Comparison of ENCODE assay signal across 36 cellular contexts in the genomic region with DNA sequence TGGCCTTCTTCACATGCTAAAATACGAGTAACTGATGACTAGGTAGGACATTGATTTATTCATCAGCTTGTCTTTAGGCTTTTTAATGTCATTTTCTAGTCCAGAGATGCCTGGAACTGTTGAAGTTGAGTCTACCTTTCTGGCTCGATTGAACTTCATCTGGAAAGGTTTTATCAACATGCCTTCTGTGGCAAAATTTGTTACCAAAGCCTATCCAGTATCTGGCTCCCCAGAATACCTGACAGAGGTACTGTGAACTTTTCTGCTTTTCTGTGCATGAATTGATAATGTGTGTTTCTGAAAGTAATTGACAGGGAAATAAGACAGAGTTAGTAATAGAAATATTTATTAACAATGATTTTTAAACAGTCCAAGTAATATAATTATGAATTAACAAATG.
"Had no signal": no experiment of that assay in that cellular context is flagged by ENCODE, and none has a peak within 500 bp of the region (broad histone marks: within the 10 kb centered on the region; RNA-seq: fewer than 3 reads in every experiment).

No MANE protein-coding gene starts in this region.

- H3K27me3 Mint-ChIP-seq: activated B cell treated with CpG ODN at 0.5 μM for 24 hours; activated CD4-positive, alpha-beta memory T cell treated with anti-CD3 and anti-CD28 coated beads for 36 hours; activated CD4-positive, alpha-beta T cell treated with anti-CD3 and anti-CD28 coated beads, Interleukin-2, amount 10 ng/mL, durations not matched to agents 24 days and 14 days; activated CD8-positive, alpha-beta T cell treated with anti-CD3 and anti-CD28 coated beads for 36 hours; activated naive CD8-positive, alpha-beta T cell treated with anti-CD3 and anti-CD28 coated beads, Interleukin-2, amount 10 ng/mL, durations not matched to agents 7 days and 5 days; activated T-helper 17 cell treated with anti-CD3 and anti-CD28 coated beads, Interleukin-2, amount 50 U/mL, for 72 hours; central memory CD8-positive, alpha-beta T cell; T-cell had no signal

- ATAC-seq: activated CD8-positive, alpha-beta T cell treated with anti-CD3 and anti-CD28 coated beads for 36 hours; activated naive CD4-positive, alpha-beta T cell treated with anti-CD3 and anti-CD28 coated beads, Interleukin-2, amount 50 U/mL, for 72 hours; activated T-cell treated with anti-CD3 and anti-CD28 coated beads, Interleukin-2, amount 50 U/mL, for 4 hours; activated T-helper 17 cell treated with anti-CD3 and anti-CD28 coated beads, Interleukin-2, amount 50 U/mL, for 72 hours; body of pancreas; T-cell had no signal

- H3K9me3 Mint-ChIP-seq: activated B cell treated with CpG ODN at 0.5 μM for 24 hours; activated CD4-positive, alpha-beta memory T cell treated with anti-CD3 and anti-CD28 coated beads for 36 hours; activated CD4-positive, alpha-beta T cell treated with anti-CD3 and anti-CD28 coated beads, Interleukin-2, amount 10 ng/mL, durations not matched to agents 24 days and 14 days; activated CD8-positive, alpha-beta T cell treated with anti-CD3 and anti-CD28 coated beads for 36 hours; activated naive CD4-positive, alpha-beta T cell treated with anti-CD3 and anti-CD28 coated beads for 36 hours; activated naive CD4-positive, alpha-beta T cell treated with anti-CD3 and anti-CD28 coated beads, Interleukin-2, amount 50 U/mL, for 72 hours; activated naive CD8-positive, alpha-beta T cell treated with anti-CD3 and anti-CD28 coated beads, Interleukin-2, amount 10 ng/mL, durations not matched to agents 7 days and 5 days; activated T-cell treated with anti-CD3 and anti-CD28 coated beads, Interleukin-2, amount 50 U/mL, for 4 hours; activated T-cell treated with anti-CD3 and anti-CD28 coated beads, Interleukin-2, amount 50 U/mL, for 72 hours; activated T-helper 1 cell treated with anti-CD3 and anti-CD28 coated beads, Interleukin-12 subunit alpha, Interleukin-12 subunit beta, Interleukin-2, Interleukin-4 antibody, amounts not matched to agents 30 ng/mL and 10 ng/mL and 1 ng/mL, durations not matched to agents 14 hours and 24 hours and 36 hours; activated T-helper 17 cell treated with anti-CD3 and anti-CD28 coated beads, Interleukin-2, amount 50 U/mL, for 72 hours; central memory CD8-positive, alpha-beta T cell; T-cell; T-helper 2 cell treated with Interferon-gamma antibody and Interleukin-4, amounts not matched to agents 5 μg/mL and 100 μg/mL, for 36 hours had no signal

- H3K4me3 Mint-ChIP-seq: activated B cell treated with CpG ODN at 0.5 μM for 24 hours; activated CD4-positive, alpha-beta memory T cell treated with anti-CD3 and anti-CD28 coated beads for 36 hours; activated CD4-positive, alpha-beta T cell treated with anti-CD3 and anti-CD28 coated beads, Interleukin-2, amount 10 ng/mL, durations not matched to agents 24 days and 14 days; activated CD8-positive, alpha-beta T cell treated with anti-CD3 and anti-CD28 coated beads for 36 hours; activated naive CD4-positive, alpha-beta T cell treated with anti-CD3 and anti-CD28 coated beads for 36 hours; activated naive CD8-positive, alpha-beta T cell treated with anti-CD3 and anti-CD28 coated beads, Interleukin-2, amount 10 ng/mL, durations not matched to agents 7 days and 5 days; activated T-cell treated with anti-CD3 and anti-CD28 coated beads, Interleukin-2, amount 50 U/mL, for 4 hours; activated T-helper 1 cell treated with anti-CD3 and anti-CD28 coated beads, Interleukin-12 subunit alpha, Interleukin-12 subunit beta, Interleukin-2, Interleukin-4 antibody, amounts not matched to agents 30 ng/mL and 10 ng/mL and 1 ng/mL, durations not matched to agents 14 hours and 24 hours and 36 hours; activated T-helper 17 cell treated with anti-CD3 and anti-CD28 coated beads, Interleukin-2, amount 50 U/mL, for 72 hours; central memory CD8-positive, alpha-beta T cell; T-cell had no signal

- DNase-seq: activated B cell treated with CpG ODN at 0.5 μM for 24 hours; activated CD4-positive, alpha-beta memory T cell treated with anti-CD3 and anti-CD28 coated beads for 36 hours; activated CD4-positive, alpha-beta T cell treated with anti-CD3 and anti-CD28 coated beads for 4 hours; activated CD4-positive, alpha-beta T cell treated with anti-CD3 and anti-CD28 coated beads, Interleukin-2, amount 10 ng/mL, durations not matched to agents 24 days and 14 days; activated CD4-positive, alpha-beta T cell treated with anti-CD3 and anti-CD28 coated beads, Interleukin-2, amount 50 U/mL, for 1 hour; activated CD4-positive, alpha-beta T cell treated with anti-CD3 and anti-CD28 coated beads, Interleukin-2, amount 50 U/mL, for 4 hours; activated CD4-positive, CD25-positive, alpha-beta regulatory T cell treated with anti-CD3 and anti-CD28 coated beads, Interleukin-2, amount 50 U/mL, for 72 hours; activated CD8-positive, alpha-beta memory T cell treated with anti-CD3 and anti-CD28 coated beads, Interleukin-2, amount 50 U/mL, for 4 hours; activated CD8-positive, alpha-beta T cell treated with anti-CD3 and anti-CD28 coated beads for 36 hours; activated effector memory CD4-positive, alpha-beta T cell treated with anti-CD3 and anti-CD28 coated beads, Interleukin-2, amount 50 U/mL, for 16 hours; activated gamma-delta T cell treated with Interleukin-2 at 50 U/mL for 16 hours; activated naive CD4-positive, alpha-beta T cell; activated naive CD4-positive, alpha-beta T cell treated with anti-CD3 and anti-CD28 coated beads for 36 hours; activated naive CD4-positive, alpha-beta T cell treated with anti-CD3 and anti-CD28 coated beads, Interleukin-2, amount 50 U/mL, for 16 hours; activated naive CD8-positive, alpha-beta T cell treated with anti-CD3 and anti-CD28 coated beads, Interleukin-2, amount 10 ng/mL, durations not matched to agents 7 days and 5 days; activated T-cell treated with anti-CD3 and anti-CD28 coated beads for 4 hours; activated T-cell treated with anti-CD3 and anti-CD28 coated beads, Interleukin-2, amount 50 U/mL, for 1 hour; activated T-cell treated with anti-CD3 and anti-CD28 coated beads, Interleukin-2, amount 50 U/mL, for 4 hours; activated T-cell treated with anti-CD3 and anti-CD28 coated beads, Interleukin-2, amount 50 U/mL, for 72 hours; adrenal gland; amniotic stem cell; aorta; body of pancreas; brain microvascular endothelial cell; caudate nucleus; cerebellar nuclear complex; T-cell; T-helper 2 cell; T-helper 9 cell had no signal

- H3K27ac Mint-ChIP-seq: activated B cell treated with CpG ODN at 0.5 μM for 24 hours; activated CD4-positive, alpha-beta memory T cell treated with anti-CD3 and anti-CD28 coated beads for 36 hours; activated CD4-positive, alpha-beta T cell treated with anti-CD3 and anti-CD28 coated beads, Interleukin-2, amount 10 ng/mL, durations not matched to agents 24 days and 14 days; activated naive CD4-positive, alpha-beta T cell treated with anti-CD3 and anti-CD28 coated beads for 36 hours; activated naive CD8-positive, alpha-beta T cell treated with anti-CD3 and anti-CD28 coated beads, Interleukin-2, amount 10 ng/mL, durations not matched to agents 7 days and 5 days; activated T-helper 1 cell treated with anti-CD3 and anti-CD28 coated beads, Interleukin-12 subunit alpha, Interleukin-12 subunit beta, Interleukin-2, Interleukin-4 antibody, amounts not matched to agents 30 ng/mL and 10 ng/mL and 1 ng/mL, durations not matched to agents 14 hours and 24 hours and 36 hours had no signal

- FAIRE-seq: astrocyte, TTC549 had no signal

- H3K4me1 Mint-ChIP-seq: activated B cell treated with CpG ODN at 0.5 μM for 24 hours had no signal
